Comparison of ENCODE assay signal across 8 cellular contexts in the genomic region with DNA sequence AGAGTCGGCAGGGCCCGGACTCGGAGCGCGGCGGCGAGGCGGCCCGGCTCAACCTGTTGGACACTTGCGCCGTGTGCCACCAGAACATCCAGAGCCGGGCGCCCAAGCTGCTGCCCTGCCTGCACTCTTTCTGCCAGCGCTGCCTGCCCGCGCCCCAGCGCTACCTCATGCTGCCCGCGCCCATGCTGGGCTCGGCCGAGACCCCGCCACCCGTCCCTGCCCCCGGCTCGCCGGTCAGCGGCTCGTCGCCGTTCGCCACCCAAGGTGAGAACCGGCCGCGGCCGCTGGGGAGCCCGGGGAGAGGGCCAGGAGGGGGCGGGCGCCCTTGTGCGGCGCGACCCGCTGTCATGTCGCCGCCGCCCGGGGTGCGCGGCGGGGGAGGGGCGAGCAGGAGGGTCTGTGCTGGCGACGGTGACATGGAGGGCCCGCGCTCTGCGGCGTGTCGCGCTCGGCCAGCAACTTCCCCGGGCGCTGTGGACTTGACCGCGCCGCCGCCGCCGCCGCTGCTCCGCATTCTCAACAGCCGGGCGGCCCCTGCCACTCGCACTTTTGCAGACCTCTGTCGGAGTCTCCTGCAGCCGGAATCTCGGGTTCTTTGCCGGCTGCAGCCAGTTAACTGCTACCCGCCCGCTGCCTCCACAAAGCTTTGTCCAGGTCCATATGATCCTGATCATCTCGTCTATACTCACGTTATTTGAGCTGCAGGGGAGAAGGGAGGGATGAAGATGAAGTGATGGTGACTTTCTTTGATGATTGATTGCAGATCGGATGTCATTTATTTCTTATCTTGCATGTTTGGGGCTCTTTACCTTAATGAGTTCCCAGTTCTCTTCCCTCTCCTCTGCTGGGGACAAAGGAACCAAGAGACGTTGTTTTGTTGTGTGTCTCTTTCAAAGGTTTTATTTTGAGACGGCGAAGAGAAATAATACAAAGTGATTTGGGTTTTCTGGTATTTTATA. TPM values are rescaled to one million over a fixed set of nuclear protein-coding genes. Genes with fewer than 3 reads are reported as not detected.
DNase-seq lines count a peak whose midpoint lies in the region; ATAC-seq, FAIRE-seq and TF ChIP-seq lines count a peak whose summit lies in the region.

No MANE protein-coding gene starts in this region.

- H3K36me3 ChIP-seq in GM23248 (ENCODE audit: low read depth) (no peaks in the 10 kb centered on the region), SK-N-SH (replicated peaks in 1 of 2; ENCODE audit: control insufficient read depth in 1 of 2, insufficient read depth in 2 of 2, low read length in 1 of 2) (no peaks in the 10 kb centered on the region), left ventricle myocardium inferior (no peaks in the 10 kb centered on the region), prostate gland (no peaks in the 10 kb centered on the region)

- no peaks in the 10 kb centered on the region for H3K9me3 ChIP-seq in GM23248 (ENCODE audit: low read depth)
- no peaks in the 10 kb centered on the region for H3K9me3 ChIP-seq in SK-N-SH
- H3K9me3 ChIP-seq in left ventricle myocardium inferior (replicated peaks): no peaks in the 10 kb centered on the region
- no peaks in the 10 kb centered on the region for H3K9me3 ChIP-seq in prostate gland

- H3K36me3 Mint-ChIP-seq in activated naive CD8-positive, alpha-beta T cell treated with anti-CD3 and anti-CD28 coated beads, Interleukin-2, amount 50 U/mL, for 24 hours (ENCODE audit: low read depth): peaks cover 14% of the 10 kb centered on the region

- intact Hi-C loops in left ventricle myocardium inferior (cut with micrococcal nuclease): no loop called here
- intact Hi-C loops in prostate gland (cut with DNase I): no loop called here

- no peak; the same call in 1 of the 2 replicates for TF ChIP-seq CTCF in SK-N-SH (IDR thresholded peaks at IDR 0.05)
- peak; percentile 25 for TF ChIP-seq CTCF in left ventricle myocardium inferior (IDR thresholded peaks at IDR 0.05; ENCODE audit: borderline replicate concordance)
- peak in 2 of 4 experiments; percentile 6 to 18 for TF ChIP-seq CTCF in prostate gland (IDR thresholded peaks at IDR 0.05)

- no peaks in the 10 kb centered on the region for H3K9me3 Mint-ChIP-seq in activated naive CD8-positive, alpha-beta T cell treated with anti-CD3 and anti-CD28 coated beads, Interleukin-2, amount 50 U/mL, for 24 hours

- peak; percentile 56 for DNase-seq in G401 (ENCODE audit: low spot score)
- peak; percentile 80 for DNase-seq in GM23248
- DNase-seq in Kasumi-1 (lab: John Stamatoyannopoulos, UW): peak; percentile 51 to 65
- DNase-seq in SK-N-SH: peak; percentile 89
- peak; percentile 70 for DNase-seq in activated naive CD8-positive, alpha-beta T cell treated with anti-CD3 and anti-CD28 coated beads, Interleukin-2, amount 50 U/mL, for 24 hours
- DNase-seq in left ventricle myocardium inferior: peak; percentile 54
- peak; percentile 39 for DNase-seq in prostate gland (ENCODE audit: low spot score)
- DNase-seq in urothelium cell line (ENCODE audit: low spot score): peak; percentile 27

- H3K9me2 ChIP-seq in GM23248 (ENCODE audit: insufficient read depth): no peaks in the 10 kb centered on the region
- no peaks in the 10 kb centered on the region for H3K9me2 ChIP-seq in SK-N-SH

- H3F3A ChIP-seq in GM23248 (ENCODE audit: insufficient read depth): peaks cover 5% of the 10 kb centered on the region
- peaks cover 15% of the 10 kb centered on the region for H3F3A ChIP-seq in SK-N-SH (replicated peaks; ENCODE audit: insufficient read depth)

- peaks cover 45% of the 10 kb centered on the region for H3K79me2 ChIP-seq in GM23248 (ENCODE audit: insufficient read depth)
- H3K79me2 ChIP-seq in SK-N-SH (ENCODE audit: insufficient read depth): peaks cover 51% of the 10 kb centered on the region

- 1% methylated on average over 45 to 51 of the region's 84 CpGs for WGBS in GM23248 (ENCODE audit: low coverage in 1 of 2, low lambda C conversion rate in 2 of 2, missing lambda C conversion rate in 2 of 2), 2 experiments
- WGBS in SK-N-SH (ENCODE audit: low lambda C conversion rate): 1% methylated on average over 25 of the region's 84 CpGs
- under 1% methylated on average over 80 of the region's 84 CpGs for WGBS in prostate gland

- H3K4me1 Mint-ChIP-seq in activated naive CD8-positive, alpha-beta T cell treated with anti-CD3 and anti-CD28 coated beads, Interleukin-2, amount 50 U/mL, for 24 hours: peaks cover 38% of the 10 kb centered on the region

- POLR2A ChIA-PET in SK-N-SH (lab: Yijun Ruan, JAX): interaction anchor here (1.0 kb wide), 1 partner anchor 221 kb away, joined by 3 read pairs; no protein-coding TSS in a partner anchor

- peak overlapping the region; percentile 83 for H3K4me3 ChIP-seq in GM23248
- peak overlapping the region; percentile 78 to 94 for H3K4me3 ChIP-seq in SK-N-SH (ENCODE audit: low read depth in 2 of 2, low read length in 1 of 2)
- H3K4me3 ChIP-seq in left ventricle myocardium inferior: peak overlapping the region; percentile 93
- H3K4me3 ChIP-seq in prostate gland: peak overlapping the region; percentile 83 to 95

- H3K27me3 Mint-ChIP-seq in activated naive CD8-positive, alpha-beta T cell treated with anti-CD3 and anti-CD28 coated beads, Interleukin-2, amount 50 U/mL, for 24 hours: no peaks in the 10 kb centered on the region

- H3K27ac Mint-ChIP-seq in activated naive CD8-positive, alpha-beta T cell treated with anti-CD3 and anti-CD28 coated beads, Interleukin-2, amount 50 U/mL, for 24 hours: peak overlapping the region; percentile 88

- H3K4me1 ChIP-seq in GM23248 (ENCODE audit: insufficient read depth) (peaks cover 6% of the 10 kb centered on the region; the same call in 1 of the 2 replicates), SK-N-SH (ENCODE audit: control insufficient read depth in 1 of 2, insufficient read depth in 2 of 2, low read depth in 1 of 2, low read length in 1 of 2) (peaks cover 6 to 9% of the 10 kb centered on the region in 2 experiments; a peak in 3 of 4 replicates), left ventricle myocardium inferior (peaks cover 38% of the 10 kb centered on the region), prostate gland (replicated peaks) (no peaks in the 10 kb centered on the region)

- H4K20me1 ChIP-seq in GM23248 (ENCODE audit: insufficient read depth) (no peaks in the 10 kb centered on the region), SK-N-SH (ENCODE audit: insufficient read depth) (0 out of 2 replicates have a peak, but pooled peaks cover 7% of the 10 kb centered on the region)

- in situ Hi-C loops in G401 (cut with HindIII; ENCODE audit: low sequenced_read_pairs): no loop called here
- in situ Hi-C loops in GM23248 (cut with MboI): no loop called here

- TF ChIP-seq EP300 in SK-N-SH (IDR thresholded peaks at IDR 0.05; ENCODE audit: borderline replicate concordance in 1 of 2, low read depth in 1 of 2, low read length in 1 of 2): no peak

- peak overlapping the region; percentile 76 for H2AFZ ChIP-seq in GM23248
- peak overlapping the region; percentile 61; the same call in 1 of the 2 replicates for H2AFZ ChIP-seq in SK-N-SH (ENCODE audit: low read depth)

- H3K27ac ChIP-seq in GM23248 (peak overlapping the region; percentile 67), SK-N-SH (ENCODE audit: low read depth in 2 of 2, low read length in 1 of 2) (peak overlapping the region; percentile 87 to 95), left ventricle myocardium inferior (replicated peaks) (peak overlapping the region; percentile 97), prostate gland (peak overlapping the region; percentile 90 to 97)

- H3K4me3 Mint-ChIP-seq in activated naive CD8-positive, alpha-beta T cell treated with anti-CD3 and anti-CD28 coated beads, Interleukin-2, amount 50 U/mL, for 24 hours: peak overlapping the region; percentile 91

- CTCF ChIA-PET in SK-N-SH (lab: Yijun Ruan, JAX): interaction anchor here (0.9 to 3.3 kb wide), 5 partner anchors 10 to 556 kb away, joined by 3 to 17 read pairs (median 3); no protein-coding TSS in a partner anchor

- H3K27me3 ChIP-seq in GM23248 (replicated peaks; ENCODE audit: insufficient read depth) (no peaks in the 10 kb centered on the region), SK-N-SH (ENCODE audit: insufficient read depth) (no peaks in the 10 kb centered on the region), left ventricle myocardium inferior (ENCODE audit: low read depth) (no peaks in the 10 kb centered on the region), prostate gland (replicated peaks; ENCODE audit: insufficient read depth) (no peaks in the 10 kb centered on the region)

- no peak for FAIRE-seq in urothelium cell line (lab: Jason Lieb, UNC)

- H3K9ac ChIP-seq in GM23248 (peak overlapping the region; percentile 81), SK-N-SH (peak overlapping the region; percentile 74)

- H3K4me2 ChIP-seq in GM23248 (ENCODE audit: unreplicated experiment): peak overlapping the region; percentile 95
- peak overlapping the region; percentile 80 for H3K4me2 ChIP-seq in SK-N-SH

- TF ChIP-seq POLR2A in prostate gland (IDR thresholded peaks at IDR 0.05): no peak

- peak; percentile 26 for ATAC-seq in activated naive CD8-positive, alpha-beta T cell treated with anti-CD3 and anti-CD28 coated beads, Interleukin-2, amount 50 U/mL, for 24 hours

- TF ChIP-seq RAD21 in SK-N-SH (IDR thresholded peaks at IDR 0.05; ENCODE audit: low read length): no peak; the same call in 1 of the 2 replicates

TF ChIP-seq in SK-N-SH, 30 proteins besides CTCF, POLR2A, EP300 and RAD21 (continues in another document):
- TF ChIP-seq GATA2 (CRISPR knock-in tag; IDR thresholded peaks at IDR 0.05): no peak
- TF ChIP-seq NRF1 (IDR thresholded peaks at IDR 0.05; ENCODE audit: low read depth, low read length): no peak
- no peak for TF ChIP-seq TEAD4 (IDR thresholded peaks at IDR 0.05; ENCODE audit: borderline replicate concordance, insufficient read depth)
- no peak for TF ChIP-seq RCOR1 (IDR thresholded peaks at IDR 0.05; ENCODE audit: low read length)
- TF ChIP-seq, protein P1, sequence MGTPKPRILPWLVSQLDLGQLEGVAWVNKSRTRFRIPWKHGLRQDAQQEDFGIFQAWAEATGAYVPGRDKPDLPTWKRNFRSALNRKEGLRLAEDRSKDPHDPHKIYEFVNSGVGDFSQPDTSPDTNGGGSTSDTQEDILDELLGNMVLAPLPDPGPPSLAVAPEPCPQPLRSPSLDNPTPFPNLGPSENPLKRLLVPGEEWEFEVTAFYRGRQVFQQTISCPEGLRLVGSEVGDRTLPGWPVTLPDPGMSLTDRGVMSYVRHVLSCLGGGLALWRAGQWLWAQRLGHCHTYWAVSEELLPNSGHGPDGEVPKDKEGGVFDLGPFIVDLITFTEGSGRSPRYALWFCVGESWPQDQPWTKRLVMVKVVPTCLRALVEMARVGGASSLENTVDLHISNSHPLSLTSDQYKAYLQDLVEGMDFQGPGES (IDR thresholded peaks at IDR 0.05; ENCODE audit: low read depth, low read length): no peak
- no peak for TF ChIP-seq GABPA (IDR thresholded peaks at IDR 0.05; ENCODE audit: low read depth)

RNA-seq across cellular contexts. Expression of a gene that starts 0.9 kb away (rescaled TPM):
- total RNA-seq in G401 (2014; rRNA removed; shearing (Covaris generic)): 7.4 and 9.8 TPM in 2 replicates
- total RNA-seq in GM23248 (2014; rRNA removed; shearing (Covaris generic)): 6.4 and 7.5 TPM in 2 replicates
- polyA plus RNA-seq in GM23248 (2016; fragmentation: Nextera tagmentation; extraction: Ambion mirVana) (3.4 and 3.8 TPM in 2 replicates), SK-N-SH (2012; rRNA removed) (5.3 and 6.5 TPM in 2 replicates)
- polyA plus RNA-seq in SK-N-SH (2012; cell fraction: cytosol; rRNA removed): 7.2 and 7.4 TPM in 2 replicates
- 4.4 and 7.1 TPM in 2 replicates for polyA plus RNA-seq in SK-N-SH (2012; cell fraction: nucleus; rRNA removed)
- total RNA-seq in left ventricle myocardium inferior (18.8 TPM), prostate gland (10 to 100 TPM; 38.9 to 42.6 TPM)

Comparison
In these comparisons a context has a peak if more than half of its experiments do, and no peak if none do; other contexts are left out.
1. Peak in every context shown above with its lines: DNase-seq, ATAC-seq, H3K4me3 ChIP-seq and H3K27ac ChIP-seq.
2. DNase-seq: peak in every context shown above with its lines; median percentile 89 in SK-N-SH; 80 in GM23248; 70 in activated naive CD8-positive, alpha-beta T cell treated with anti-CD3 and anti-CD28 coated beads, Interleukin-2, amount 50 U/mL, for 24 hours; 58 in Kasumi-1; 56 in G401; 54 in left ventricle myocardium inferior; 39 in prostate gland; 27 in urothelium cell line.